In the genomic region with DNA sequence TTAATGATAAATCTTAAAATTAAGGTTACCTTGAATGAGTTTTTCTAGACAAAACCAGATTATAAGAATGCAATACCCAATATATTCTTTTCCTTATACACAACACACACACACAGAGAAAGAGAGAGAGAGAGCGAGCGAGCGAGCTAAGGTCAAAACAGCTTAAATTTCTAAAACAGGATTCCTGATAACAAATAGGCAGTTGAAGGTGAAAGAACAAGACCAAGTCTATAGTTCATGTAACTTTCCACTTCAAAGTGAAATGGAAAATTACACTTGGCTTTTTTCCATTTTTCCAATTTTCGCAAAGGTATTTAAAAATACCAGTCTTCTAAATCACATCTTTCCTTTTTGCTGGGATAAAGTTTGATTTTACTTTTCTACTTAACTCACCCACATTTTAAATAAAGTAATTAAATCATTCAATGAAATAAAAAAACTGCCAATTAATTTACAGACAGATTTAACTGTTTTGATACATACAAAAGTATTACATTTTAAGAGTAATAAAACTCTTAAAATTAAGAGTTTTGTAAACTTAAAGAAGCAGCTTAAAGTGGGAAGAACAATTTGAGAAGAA, we compare ENCODE assay signal across 1 cellular context.
TF ChIP-seq lines count a peak whose summit lies in the region.

No MANE protein-coding gene starts in this region.

TF ChIP-seq in HepG2, 621 proteins besides CTCF, POLR2A, EP300 and RAD21 (continued from another document and continues in another):
- TF ChIP-seq ZNF280D (CRISPR knock-in tag; IDR thresholded peaks at IDR 0.05), result 0 out of 2 replicates have a peak, but pooled peaks have one; percentile 65
- TF ChIP-seq, protein P1, sequence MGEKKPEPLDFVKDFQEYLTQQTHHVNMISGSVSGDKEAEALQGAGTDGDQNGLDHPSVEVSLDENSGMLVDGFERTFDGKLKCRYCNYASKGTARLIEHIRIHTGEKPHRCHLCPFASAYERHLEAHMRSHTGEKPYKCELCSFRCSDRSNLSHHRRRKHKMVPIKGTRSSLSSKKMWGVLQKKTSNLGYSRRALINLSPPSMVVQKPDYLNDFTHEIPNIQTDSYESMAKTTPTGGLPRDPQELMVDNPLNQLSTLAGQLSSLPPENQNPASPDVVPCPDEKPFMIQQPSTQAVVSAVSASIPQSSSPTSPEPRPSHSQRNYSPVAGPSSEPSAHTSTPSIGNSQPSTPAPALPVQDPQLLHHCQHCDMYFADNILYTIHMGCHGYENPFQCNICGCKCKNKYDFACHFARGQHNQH (CRISPR knock-in tag; IDR thresholded peaks at IDR 0.05), result peak; percentile 64; the same call in 1 of the 2 replicates
- TF ChIP-seq, protein P2, sequence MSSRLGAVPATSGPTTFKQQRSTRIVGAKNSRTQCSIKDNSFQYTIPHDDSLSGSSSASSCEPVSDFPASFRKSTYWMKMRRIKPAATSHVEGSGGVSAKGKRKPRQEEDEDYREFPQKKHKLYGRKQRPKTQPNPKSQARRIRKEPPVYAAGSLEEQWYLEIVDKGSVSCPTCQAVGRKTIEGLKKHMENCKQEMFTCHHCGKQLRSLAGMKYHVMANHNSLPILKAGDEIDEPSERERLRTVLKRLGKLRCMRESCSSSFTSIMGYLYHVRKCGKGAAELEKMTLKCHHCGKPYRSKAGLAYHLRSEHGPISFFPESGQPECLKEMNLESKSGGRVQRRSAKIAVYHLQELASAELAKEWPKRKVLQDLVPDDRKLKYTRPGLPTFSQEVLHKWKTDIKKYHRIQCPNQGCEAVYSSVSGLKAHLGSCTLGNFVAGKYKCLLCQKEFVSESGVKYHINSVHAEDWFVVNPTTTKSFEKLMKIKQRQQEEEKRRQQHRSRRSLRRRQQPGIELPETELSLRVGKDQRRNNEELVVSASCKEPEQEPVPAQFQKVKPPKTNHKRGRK (CRISPR knock-in tag; IDR thresholded peaks at IDR 0.05), result no peak
- TF ChIP-seq BORCS8-MEF2B (CRISPR knock-in tag; IDR thresholded peaks at IDR 0.05), result no peak
- TF ChIP-seq BCL3 (CRISPR knock-in tag; IDR thresholded peaks at IDR 0.05), result no peak
- peak in 1 of 2 experiments; percentile 84; a peak in 2 of 4 replicates for TF ChIP-seq KLF16 (CRISPR knock-in tag; IDR thresholded peaks at IDR 0.05)
- no peak for TF ChIP-seq NCOA5 (CRISPR knock-in tag; IDR thresholded peaks at IDR 0.05)
- TF ChIP-seq PRPF4 (IDR thresholded peaks at IDR 0.05; ENCODE audit: low read depth, low read length, poor library complexity, severe bottlenecking), result no peak
- no peak for TF ChIP-seq ZBTB49 (CRISPR knock-in tag; IDR thresholded peaks at IDR 0.05; ENCODE audit: borderline replicate concordance)
- TF ChIP-seq HHEX (CRISPR knock-in tag; IDR thresholded peaks at IDR 0.05), result peak; percentile 38; the same call in 1 of the 2 replicates
- 0 out of 2 replicates have a peak, but pooled peaks have one; percentile 20 for TF ChIP-seq ZNF264 (CRISPR knock-in tag; IDR thresholded peaks at IDR 0.05)
- no peak for TF ChIP-seq RFX5 (IDR thresholded peaks at IDR 0.05; ENCODE audit: low read depth, low read length)
- no peak for TF ChIP-seq PRMT3 (CRISPR knock-in tag; IDR thresholded peaks at IDR 0.05; ENCODE audit: borderline replicate concordance, low read depth)
- no peak for TF ChIP-seq ZNF782 (CRISPR knock-in tag; IDR thresholded peaks at IDR 0.05; ENCODE audit: borderline replicate concordance)
- TF ChIP-seq IRX3 (CRISPR knock-in tag; IDR thresholded peaks at IDR 0.05; ENCODE audit: borderline replicate concordance, low read depth), result no peak
- TF ChIP-seq ZNF451 (CRISPR knock-in tag; IDR thresholded peaks at IDR 0.05), result no peak
- TF ChIP-seq ZNF556 (CRISPR knock-in tag; IDR thresholded peaks at IDR 0.05; ENCODE audit: borderline replicate concordance), result no peak
- TF ChIP-seq, protein P3, sequence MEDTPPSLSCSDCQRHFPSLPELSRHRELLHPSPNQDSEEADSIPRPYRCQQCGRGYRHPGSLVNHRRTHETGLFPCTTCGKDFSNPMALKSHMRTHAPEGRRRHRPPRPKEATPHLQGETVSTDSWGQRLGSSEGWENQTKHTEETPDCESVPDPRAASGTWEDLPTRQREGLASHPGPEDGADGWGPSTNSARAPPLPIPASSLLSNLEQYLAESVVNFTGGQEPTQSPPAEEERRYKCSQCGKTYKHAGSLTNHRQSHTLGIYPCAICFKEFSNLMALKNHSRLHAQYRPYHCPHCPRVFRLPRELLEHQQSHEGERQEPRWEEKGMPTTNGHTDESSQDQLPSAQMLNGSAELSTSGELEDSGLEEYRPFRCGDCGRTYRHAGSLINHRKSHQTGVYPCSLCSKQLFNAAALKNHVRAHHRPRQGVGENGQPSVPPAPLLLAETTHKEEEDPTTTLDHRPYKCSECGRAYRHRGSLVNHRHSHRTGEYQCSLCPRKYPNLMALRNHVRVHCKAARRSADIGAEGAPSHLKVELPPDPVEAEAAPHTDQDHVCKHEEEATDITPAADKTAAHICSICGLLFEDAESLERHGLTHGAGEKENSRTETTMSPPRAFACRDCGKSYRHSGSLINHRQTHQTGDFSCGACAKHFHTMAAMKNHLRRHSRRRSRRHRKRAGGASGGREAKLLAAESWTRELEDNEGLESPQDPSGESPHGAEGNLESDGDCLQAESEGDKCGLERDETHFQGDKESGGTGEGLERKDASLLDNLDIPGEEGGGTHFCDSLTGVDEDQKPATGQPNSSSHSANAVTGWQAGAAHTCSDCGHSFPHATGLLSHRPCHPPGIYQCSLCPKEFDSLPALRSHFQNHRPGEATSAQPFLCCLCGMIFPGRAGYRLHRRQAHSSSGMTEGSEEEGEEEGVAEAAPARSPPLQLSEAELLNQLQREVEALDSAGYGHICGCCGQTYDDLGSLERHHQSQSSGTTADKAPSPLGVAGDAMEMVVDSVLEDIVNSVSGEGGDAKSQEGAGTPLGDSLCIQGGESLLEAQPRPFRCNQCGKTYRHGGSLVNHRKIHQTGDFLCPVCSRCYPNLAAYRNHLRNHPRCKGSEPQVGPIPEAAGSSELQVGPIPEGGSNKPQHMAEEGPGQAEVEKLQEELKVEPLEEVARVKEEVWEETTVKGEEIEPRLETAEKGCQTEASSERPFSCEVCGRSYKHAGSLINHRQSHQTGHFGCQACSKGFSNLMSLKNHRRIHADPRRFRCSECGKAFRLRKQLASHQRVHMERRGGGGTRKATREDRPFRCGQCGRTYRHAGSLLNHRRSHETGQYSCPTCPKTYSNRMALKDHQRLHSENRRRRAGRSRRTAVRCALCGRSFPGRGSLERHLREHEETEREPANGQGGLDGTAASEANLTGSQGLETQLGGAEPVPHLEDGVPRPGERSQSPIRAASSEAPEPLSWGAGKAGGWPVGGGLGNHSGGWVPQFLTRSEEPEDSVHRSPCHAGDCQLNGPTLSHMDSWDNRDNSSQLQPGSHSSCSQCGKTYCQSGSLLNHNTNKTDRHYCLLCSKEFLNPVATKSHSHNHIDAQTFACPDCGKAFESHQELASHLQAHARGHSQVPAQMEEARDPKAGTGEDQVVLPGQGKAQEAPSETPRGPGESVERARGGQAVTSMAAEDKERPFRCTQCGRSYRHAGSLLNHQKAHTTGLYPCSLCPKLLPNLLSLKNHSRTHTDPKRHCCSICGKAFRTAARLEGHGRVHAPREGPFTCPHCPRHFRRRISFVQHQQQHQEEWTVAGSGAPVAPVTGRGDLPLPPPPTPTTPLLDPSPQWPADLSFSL (CRISPR knock-in tag; IDR thresholded peaks at IDR 0.05), result peak; percentile 80; the same call in 1 of the 2 replicates
- TF ChIP-seq FOXA3 (CRISPR knock-in tag; IDR thresholded peaks at IDR 0.05), result peak; percentile 82
- peak; percentile 95; the same call in 1 of the 2 replicates for TF ChIP-seq ZKSCAN8 (CRISPR knock-in tag; IDR thresholded peaks at IDR 0.05; ENCODE audit: borderline replicate concordance)
- no peak for TF ChIP-seq PTBP1 (IDR thresholded peaks at IDR 0.05; ENCODE audit: low read depth, low read length, poor library complexity, severe bottlenecking)
- TF ChIP-seq KMT2A (CRISPR knock-in tag; IDR thresholded peaks at IDR 0.05), result peak; percentile 65; the same call in 1 of the 2 replicates
- TF ChIP-seq REL (CRISPR knock-in tag; conservative IDR thresholded peaks at IDR 0.05), result no peak
- TF ChIP-seq ZMYM3 (CRISPR knock-in tag; IDR thresholded peaks at IDR 0.05), result peak; percentile 37; the same call in 1 of the 2 replicates
- peak; percentile 30; the same call in 1 of the 2 replicates for TF ChIP-seq TBX3 (IDR thresholded peaks at IDR 0.05; ENCODE audit: borderline replicate concordance)
- no peak for TF ChIP-seq ATAD3A (CRISPR knock-in tag; IDR thresholded peaks at IDR 0.05)
- TF ChIP-seq ZNF607 (CRISPR knock-in tag; IDR thresholded peaks at IDR 0.05; ENCODE audit: borderline replicate concordance), result no peak
- TF ChIP-seq KAT7 (CRISPR knock-in tag; IDR thresholded peaks at IDR 0.05; ENCODE audit: borderline replicate concordance), result no peak
- TF ChIP-seq TBL1XR1 (IDR thresholded peaks at IDR 0.05; ENCODE audit: borderline replicate concordance, low read length, partially characterized antibody), result peak; percentile 71
- TF ChIP-seq, protein P4, sequence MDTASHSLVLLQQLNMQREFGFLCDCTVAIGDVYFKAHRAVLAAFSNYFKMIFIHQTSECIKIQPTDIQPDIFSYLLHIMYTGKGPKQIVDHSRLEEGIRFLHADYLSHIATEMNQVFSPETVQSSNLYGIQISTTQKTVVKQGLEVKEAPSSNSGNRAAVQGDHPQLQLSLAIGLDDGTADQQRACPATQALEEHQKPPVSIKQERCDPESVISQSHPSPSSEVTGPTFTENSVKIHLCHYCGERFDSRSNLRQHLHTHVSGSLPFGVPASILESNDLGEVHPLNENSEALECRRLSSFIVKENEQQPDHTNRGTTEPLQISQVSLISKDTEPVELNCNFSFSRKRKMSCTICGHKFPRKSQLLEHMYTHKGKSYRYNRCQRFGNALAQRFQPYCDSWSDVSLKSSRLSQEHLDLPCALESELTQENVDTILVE (CRISPR knock-in tag; IDR thresholded peaks at IDR 0.05), result peak; percentile 86; the same call in 1 of the 2 replicates
- TF ChIP-seq HNRNPK (IDR thresholded peaks at IDR 0.05; ENCODE audit: low read depth, low read length, poor library complexity, severe bottlenecking), result no peak
